ENCODE assay signal across 10 cellular contexts in genomic region chr9:37371565-37372464, GRCh38. TPM values are rescaled to one million over a fixed set of nuclear protein-coding genes. Genes with fewer than 3 reads are reported as not detected.
DNase-seq lines count a peak whose midpoint lies in the region; ATAC-seq, FAIRE-seq and TF ChIP-seq lines count a peak whose summit lies in the region.
"Had no signal": no experiment of that assay in that cellular context is flagged by ENCODE, and none has a peak within 500 bp of the region (broad histone marks: within the 10 kb centered on the region; RNA-seq: fewer than 3 reads in every experiment).

No MANE protein-coding gene starts in this region.

- H3K36me3 Mint-ChIP-seq in activated B cell treated with CpG ODN at 0.5 μM for 24 hours (ENCODE audit: low read depth), result peaks cover 2% of the 10 kb centered on the region
- H3K36me3 Mint-ChIP-seq in T-cell, result no peaks in the 10 kb centered on the region
- H3K36me3 Mint-ChIP-seq: activated naive CD4-positive, alpha-beta T cell treated with anti-CD3 and anti-CD28 coated beads, Interleukin-2, amount 10 ng/mL, durations not matched to agents 7 days and 5 days had no signal

- DNase-seq in AG04449 (ENCODE audit: low read depth, low spot score) (peak; percentile 38), activated B cell treated with CpG ODN at 0.5 μM for 24 hours (peak; percentile 48), COLO829 (ENCODE audit: low spot score) (no peak), GM19239 (ENCODE audit: insufficient read length, low spot score) (no peak), T-cell (no peak), NCI-H524 treated with DMSO at 0.1 percent for 48 hours (lab: John Stamatoyannopoulos, UW) (no peak)
- DNase-seq: activated naive CD4-positive, alpha-beta T cell treated with anti-CD3 and anti-CD28 coated beads, Interleukin-2, amount 10 ng/mL, durations not matched to agents 7 days and 5 days; NCI-H2227 treated with DMSO at 0.1 percent for 48 hours had no signal

- no peak overlapping the region for H3K4me3 ChIP-seq in AG04449 (ENCODE audit: low read depth, low read length)

- no peaks in the 10 kb centered on the region for H3K9me3 Mint-ChIP-seq in activated B cell treated with CpG ODN at 0.5 μM for 24 hours
- no peaks in the 10 kb centered on the region for H3K9me3 Mint-ChIP-seq in T-cell
- H3K9me3 Mint-ChIP-seq: activated naive CD4-positive, alpha-beta T cell treated with anti-CD3 and anti-CD28 coated beads, Interleukin-2, amount 10 ng/mL, durations not matched to agents 7 days and 5 days had no signal

- peak overlapping the region; percentile 100 for H3K27ac Mint-ChIP-seq in activated B cell treated with CpG ODN at 0.5 μM for 24 hours
- peak overlapping the region in 1 of 2 donors; percentile 33 for H3K27ac Mint-ChIP-seq in T-cell
- H3K27ac Mint-ChIP-seq: activated naive CD4-positive, alpha-beta T cell treated with anti-CD3 and anti-CD28 coated beads, Interleukin-2, amount 10 ng/mL, durations not matched to agents 7 days and 5 days had no signal

- CTCF ChIA-PET in AG04449 (lab: Yijun Ruan, JAX) (interaction anchor here (1.4 kb wide), 1 partner anchor 10 kb away, joined by 4 read pairs; no protein-coding TSS in a partner anchor), activated B cell treated with CpG ODN at 0.5 μM for 24 hours (lab: Charles Lee) (interaction anchor here (0.8 to 10.7 kb wide), 6 partner anchors 14 to 499 kb away, joined by 3 to 103 read pairs (median 4); no protein-coding TSS in a partner anchor), T-cell (lab: Charles Lee) (no interaction called here)

- POLR2A ChIA-PET in AG04449 (lab: Yijun Ruan, JAX), result no interaction called here
- POLR2A ChIA-PET in activated B cell treated with CpG ODN at 0.5 μM for 24 hours (lab: Charles Lee), result interaction anchor here (0.5 to 17.3 kb wide), 35 partner anchors 8 to 378 kb away, joined by 3 to 975 read pairs (median 5); partner anchors contain the start of genes GRHPR, PAX5, TOMM5 and ZBTB5
- POLR2A ChIA-PET in T-cell (lab: Charles Lee), result interaction anchor here in 1 of 2 donors (0.6 kb wide), 1 partner anchor 16 kb away, joined by 3 read pairs; no protein-coding TSS in a partner anchor

- peak overlapping the region; percentile 57 for H3K4me3 Mint-ChIP-seq in activated B cell treated with CpG ODN at 0.5 μM for 24 hours
- H3K4me3 Mint-ChIP-seq in T-cell, result no peak overlapping the region
- H3K4me3 Mint-ChIP-seq: activated naive CD4-positive, alpha-beta T cell treated with anti-CD3 and anti-CD28 coated beads, Interleukin-2, amount 10 ng/mL, durations not matched to agents 7 days and 5 days had no signal

- H3K4me1 Mint-ChIP-seq in activated B cell treated with CpG ODN at 0.5 μM for 24 hours (peaks cover 91% of the 10 kb centered on the region), T-cell (peaks cover 0 to 21% (median 0%) of the 10 kb centered on the region in 3 donors)

- ATAC-seq in GM18868 (IDR thresholded peaks at IDR 0.05; ENCODE audit: unreplicated experiment) (peak; percentile 19), HG03039 (IDR thresholded peaks at IDR 0.05; ENCODE audit: unreplicated experiment) (peak; percentile 13), activated B cell treated with CpG ODN at 0.5 μM for 24 hours (ENCODE audit: low read depth) (peak; percentile 16), T-cell (replicated peaks in 1 of 4) (no peak)

- H3K27me3 Mint-ChIP-seq in activated B cell treated with CpG ODN at 0.5 μM for 24 hours (no peaks in the 10 kb centered on the region), T-cell (peaks cover 3% of the 10 kb centered on the region in 2 donors)

- no peak for FAIRE-seq in GM19239 (lab: Jason Lieb, UNC)

- intact Hi-C loops in activated B cell treated with CpG ODN at 0.5 μM for 24 hours (cut with micrococcal nuclease), result loop anchor here (1.0 to 2.0 kb wide), 6 partner anchors 10 to 338 kb away; partner anchors contain the start of gene PAX5

- no peak for TF ChIP-seq CTCF in AG04449 (IDR thresholded peaks at IDR 0.05; ENCODE audit: insufficient read depth, low read length, missing control alignments)
- no peak for TF ChIP-seq CTCF in activated B cell treated with CpG ODN at 0.5 μM for 24 hours (IDR thresholded peaks at IDR 0.05)

RNA-seq across cellular contexts. Expression of gene GRHPR, which starts 50.7 kb away (rescaled TPM):
- total RNA-seq in activated B cell treated with CpG ODN at 0.5 μM for 24 hours (315 TPM in 2 replicates), T-cell (10 to 100 TPM; 33.3 to 63.8 (median 43.9) TPM)

Comparison
In these comparisons a context has a peak if more than half of its experiments do, and no peak if none do; other contexts are left out.
1. DNase-seq: peak in AG04449 (single experiment) and activated B cell treated with CpG ODN at 0.5 μM for 24 hours (single experiment); none in COLO829 (single experiment), GM19239 (single experiment), T-cell (0 of 34) and NCI-H524 treated with DMSO at 0.1 percent for 48 hours (single experiment).
2. ATAC-seq: peak in GM18868 (single experiment), HG03039 (single experiment) and activated B cell treated with CpG ODN at 0.5 μM for 24 hours (single experiment); none in T-cell (0 of 4).
3. CTCF ChIA-PET loops: an anchor here in AG04449 (1.4 kb wide) and activated B cell treated with CpG ODN at 0.5 μM for 24 hours (0.8 to 10.7 kb wide); none called in T-cell.